ENCODE assay signal across 8 cellular contexts in genomic region chr21:31732538-31732864, GRCh38.
A peak's percentile ranks its signal among the peaks of the same experiment; 100 is the strongest.
DNase-seq lines count a peak whose midpoint lies in the region; ATAC-seq and TF ChIP-seq lines count a peak whose summit lies in the region.

No MANE protein-coding gene starts in this region.

- DNase-seq in RWPE1 (ENCODE audit: low spot score), result no peak
- DNase-seq in foreskin melanocyte, result peak; percentile 49
- DNase-seq in skeletal muscle cell (ENCODE audit: low read depth), result no peak
- no peak for DNase-seq in OCI-M2 (lab: John Stamatoyannopoulos, UW; ENCODE audit: unreplicated experiment)
- no peak for DNase-seq in AG20443 (ENCODE audit: low spot score)
- DNase-seq in amniotic stem cell (lab: John Stamatoyannopoulos, UW), result no peak

- peak overlapping the region; percentile 95 for H3K27ac ChIP-seq in RWPE1

- TF ChIP-seq CTCF in GM12875 (IDR thresholded peaks at IDR 0.05; ENCODE audit: borderline replicate concordance, insufficient read depth, low read depth, low read length) (no peak), RWPE1 (conservative IDR thresholded peaks at IDR 0.05; ENCODE audit: low read depth) (no peak)

- no peak for ATAC-seq in HG02678 (IDR thresholded peaks at IDR 0.05; ENCODE audit: unreplicated experiment)

- POLR2A ChIA-PET in RWPE1 (lab: Yijun Ruan, JAX; ENCODE audit: low non-redundant PET), result interaction anchor here (0.6 to 1.0 kb wide), 4 partner anchors 9 to 127 kb away, joined by 3 read pairs; no protein-coding TSS in a partner anchor

- H3K4me3 ChIP-seq in GM12875 (ENCODE audit: low read depth, low read length) (peak overlapping the region; percentile 59), skeletal muscle cell (ENCODE audit: low read depth, low read length) (peak overlapping the region; percentile 64)

- CTCF ChIA-PET in RWPE1 (lab: Yijun Ruan, JAX), result no interaction called here
